In the genomic region with DNA sequence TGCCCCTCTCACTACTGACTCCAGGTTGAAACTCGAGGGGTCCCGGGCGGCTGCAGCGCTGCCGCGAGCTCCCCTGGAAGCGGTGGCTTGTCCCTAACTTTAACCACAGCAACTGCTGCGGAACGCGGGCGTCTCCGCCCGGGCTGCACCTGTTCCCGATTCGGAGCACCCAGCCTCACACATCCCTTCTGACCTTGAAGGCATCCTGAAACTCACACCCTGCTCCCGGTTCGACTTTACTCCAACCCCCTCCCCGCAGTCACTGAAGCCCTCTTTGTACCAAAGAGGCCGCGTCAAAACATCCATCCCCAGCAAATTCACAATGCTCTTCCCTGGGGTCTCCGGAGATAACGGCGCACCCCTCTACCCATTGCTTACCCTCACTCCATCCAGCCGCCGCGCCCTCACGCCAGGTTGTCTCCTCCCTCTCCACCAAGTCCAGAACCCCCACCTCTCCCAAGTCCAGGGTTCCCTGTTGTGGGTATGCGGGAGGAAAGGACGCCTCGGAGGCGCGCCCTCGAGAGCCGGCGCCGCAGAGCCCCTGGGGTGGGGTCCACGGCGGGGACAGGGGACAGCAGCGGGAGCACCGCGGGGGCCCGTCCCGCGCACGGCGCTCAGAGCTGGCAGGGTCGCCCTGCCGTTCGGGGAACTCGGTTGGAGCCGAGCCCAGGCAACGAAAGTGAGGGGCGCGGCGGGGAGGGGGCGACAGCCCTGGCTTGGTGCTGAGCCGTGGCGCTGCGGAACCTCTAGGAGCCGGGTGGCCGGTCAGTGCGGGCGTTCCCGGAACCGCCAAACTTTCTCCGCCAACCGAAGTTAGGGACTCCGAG, we compare ENCODE assay signal across 1 cellular context.
A peak's percentile ranks its signal among the peaks of the same experiment; 100 is the strongest.
TF ChIP-seq lines count a peak whose summit lies in the region.

No MANE protein-coding gene starts in this region.

TF ChIP-seq in GM12878, 131 proteins besides CTCF, POLR2A, EP300 and RAD21 (continued from another document):
- TF ChIP-seq, protein P1, sequence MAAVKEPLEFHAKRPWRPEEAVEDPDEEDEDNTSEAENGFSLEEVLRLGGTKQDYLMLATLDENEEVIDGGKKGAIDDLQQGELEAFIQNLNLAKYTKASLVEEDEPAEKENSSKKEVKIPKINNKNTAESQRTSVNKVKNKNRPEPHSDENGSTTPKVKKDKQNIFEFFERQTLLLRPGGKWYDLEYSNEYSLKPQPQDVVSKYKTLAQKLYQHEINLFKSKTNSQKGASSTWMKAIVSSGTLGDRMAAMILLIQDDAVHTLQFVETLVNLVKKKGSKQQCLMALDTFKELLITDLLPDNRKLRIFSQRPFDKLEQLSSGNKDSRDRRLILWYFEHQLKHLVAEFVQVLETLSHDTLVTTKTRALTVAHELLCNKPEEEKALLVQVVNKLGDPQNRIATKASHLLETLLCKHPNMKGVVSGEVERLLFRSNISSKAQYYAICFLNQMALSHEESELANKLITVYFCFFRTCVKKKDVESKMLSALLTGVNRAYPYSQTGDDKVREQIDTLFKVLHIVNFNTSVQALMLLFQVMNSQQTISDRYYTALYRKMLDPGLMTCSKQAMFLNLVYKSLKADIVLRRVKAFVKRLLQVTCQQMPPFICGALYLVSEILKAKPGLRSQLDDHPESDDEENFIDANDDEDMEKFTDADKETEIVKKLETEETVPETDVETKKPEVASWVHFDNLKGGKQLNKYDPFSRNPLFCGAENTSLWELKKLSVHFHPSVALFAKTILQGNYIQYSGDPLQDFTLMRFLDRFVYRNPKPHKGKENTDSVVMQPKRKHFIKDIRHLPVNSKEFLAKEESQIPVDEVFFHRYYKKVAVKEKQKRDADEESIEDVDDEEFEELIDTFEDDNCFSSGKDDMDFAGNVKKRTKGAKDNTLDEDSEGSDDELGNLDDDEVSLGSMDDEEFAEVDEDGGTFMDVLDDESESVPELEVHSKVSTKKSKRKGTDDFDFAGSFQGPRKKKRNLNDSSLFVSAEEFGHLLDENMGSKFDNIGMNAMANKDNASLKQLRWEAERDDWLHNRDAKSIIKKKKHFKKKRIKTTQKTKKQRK (IDR thresholded peaks at IDR 0.05; ENCODE audit: low read depth, low read length): no peak
- TF ChIP-seq SMAD1 (IDR thresholded peaks at IDR 0.05; ENCODE audit: low read depth, partially characterized antibody) (no peak), IKZF2 (IDR thresholded peaks at IDR 0.05) (peak; percentile 28 to 29; a peak in 1 of 4 replicates), HDGF (IDR thresholded peaks at IDR 0.05) (no peak), KAT2A (conservative IDR thresholded peaks at IDR 0.05; ENCODE audit: control insufficient read depth, low read depth, low read length) (no peak), IKZF1 (conservative IDR thresholded peaks at IDR 0.05) (peak; percentile 57), BMI1 (IDR thresholded peaks at IDR 0.05; ENCODE audit: borderline replicate concordance) (no peak), BCL11A (IDR thresholded peaks at IDR 0.05; ENCODE audit: low read depth, low read length) (no peak), SRF (IDR thresholded peaks at IDR 0.05; ENCODE audit: low read depth in 2 of 2, low read length in 2 of 2) (no peak), DPF2 (IDR thresholded peaks at IDR 0.05) (0 out of 2 replicates have a peak, but pooled peaks have one; percentile 15)
- TF ChIP-seq, protein P2, sequence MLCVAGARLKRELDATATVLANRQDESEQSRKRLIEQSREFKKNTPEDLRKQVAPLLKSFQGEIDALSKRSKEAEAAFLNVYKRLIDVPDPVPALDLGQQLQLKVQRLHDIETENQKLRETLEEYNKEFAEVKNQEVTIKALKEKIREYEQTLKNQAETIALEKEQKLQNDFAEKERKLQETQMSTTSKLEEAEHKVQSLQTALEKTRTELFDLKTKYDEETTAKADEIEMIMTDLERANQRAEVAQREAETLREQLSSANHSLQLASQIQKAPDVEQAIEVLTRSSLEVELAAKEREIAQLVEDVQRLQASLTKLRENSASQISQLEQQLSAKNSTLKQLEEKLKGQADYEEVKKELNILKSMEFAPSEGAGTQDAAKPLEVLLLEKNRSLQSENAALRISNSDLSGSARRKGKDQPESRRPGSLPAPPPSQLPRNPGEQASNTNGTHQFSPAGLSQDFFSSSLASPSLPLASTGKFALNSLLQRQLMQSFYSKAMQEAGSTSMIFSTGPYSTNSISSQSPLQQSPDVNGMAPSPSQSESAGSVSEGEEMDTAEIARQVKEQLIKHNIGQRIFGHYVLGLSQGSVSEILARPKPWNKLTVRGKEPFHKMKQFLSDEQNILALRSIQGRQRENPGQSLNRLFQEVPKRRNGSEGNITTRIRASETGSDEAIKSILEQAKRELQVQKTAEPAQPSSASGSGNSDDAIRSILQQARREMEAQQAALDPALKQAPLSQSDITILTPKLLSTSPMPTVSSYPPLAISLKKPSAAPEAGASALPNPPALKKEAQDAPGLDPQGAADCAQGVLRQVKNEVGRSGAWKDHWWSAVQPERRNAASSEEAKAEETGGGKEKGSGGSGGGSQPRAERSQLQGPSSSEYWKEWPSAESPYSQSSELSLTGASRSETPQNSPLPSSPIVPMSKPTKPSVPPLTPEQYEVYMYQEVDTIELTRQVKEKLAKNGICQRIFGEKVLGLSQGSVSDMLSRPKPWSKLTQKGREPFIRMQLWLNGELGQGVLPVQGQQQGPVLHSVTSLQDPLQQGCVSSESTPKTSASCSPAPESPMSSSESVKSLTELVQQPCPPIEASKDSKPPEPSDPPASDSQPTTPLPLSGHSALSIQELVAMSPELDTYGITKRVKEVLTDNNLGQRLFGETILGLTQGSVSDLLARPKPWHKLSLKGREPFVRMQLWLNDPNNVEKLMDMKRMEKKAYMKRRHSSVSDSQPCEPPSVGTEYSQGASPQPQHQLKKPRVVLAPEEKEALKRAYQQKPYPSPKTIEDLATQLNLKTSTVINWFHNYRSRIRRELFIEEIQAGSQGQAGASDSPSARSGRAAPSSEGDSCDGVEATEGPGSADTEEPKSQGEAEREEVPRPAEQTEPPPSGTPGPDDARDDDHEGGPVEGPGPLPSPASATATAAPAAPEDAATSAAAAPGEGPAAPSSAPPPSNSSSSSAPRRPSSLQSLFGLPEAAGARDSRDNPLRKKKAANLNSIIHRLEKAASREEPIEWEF (IDR thresholded peaks at IDR 0.05; ENCODE audit: insufficient replicate concordance, low read depth, low read length): no peak
- TF ChIP-seq, protein P3, sequence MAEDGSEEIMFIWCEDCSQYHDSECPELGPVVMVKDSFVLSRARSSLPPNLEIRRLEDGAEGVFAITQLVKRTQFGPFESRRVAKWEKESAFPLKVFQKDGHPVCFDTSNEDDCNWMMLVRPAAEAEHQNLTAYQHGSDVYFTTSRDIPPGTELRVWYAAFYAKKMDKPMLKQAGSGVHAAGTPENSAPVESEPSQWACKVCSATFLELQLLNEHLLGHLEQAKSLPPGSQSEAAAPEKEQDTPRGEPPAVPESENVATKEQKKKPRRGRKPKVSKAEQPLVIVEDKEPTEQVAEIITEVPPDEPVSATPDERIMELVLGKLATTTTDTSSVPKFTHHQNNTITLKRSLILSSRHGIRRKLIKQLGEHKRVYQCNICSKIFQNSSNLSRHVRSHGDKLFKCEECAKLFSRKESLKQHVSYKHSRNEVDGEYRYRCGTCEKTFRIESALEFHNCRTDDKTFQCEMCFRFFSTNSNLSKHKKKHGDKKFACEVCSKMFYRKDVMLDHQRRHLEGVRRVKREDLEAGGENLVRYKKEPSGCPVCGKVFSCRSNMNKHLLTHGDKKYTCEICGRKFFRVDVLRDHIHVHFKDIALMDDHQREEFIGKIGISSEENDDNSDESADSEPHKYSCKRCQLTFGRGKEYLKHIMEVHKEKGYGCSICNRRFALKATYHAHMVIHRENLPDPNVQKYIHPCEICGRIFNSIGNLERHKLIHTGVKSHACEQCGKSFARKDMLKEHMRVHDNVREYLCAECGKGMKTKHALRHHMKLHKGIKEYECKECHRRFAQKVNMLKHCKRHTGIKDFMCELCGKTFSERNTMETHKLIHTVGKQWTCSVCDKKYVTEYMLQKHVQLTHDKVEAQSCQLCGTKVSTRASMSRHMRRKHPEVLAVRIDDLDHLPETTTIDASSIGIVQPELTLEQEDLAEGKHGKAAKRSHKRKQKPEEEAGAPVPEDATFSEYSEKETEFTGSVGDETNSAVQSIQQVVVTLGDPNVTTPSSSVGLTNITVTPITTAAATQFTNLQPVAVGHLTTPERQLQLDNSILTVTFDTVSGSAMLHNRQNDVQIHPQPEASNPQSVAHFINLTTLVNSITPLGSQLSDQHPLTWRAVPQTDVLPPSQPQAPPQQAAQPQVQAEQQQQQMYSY (CRISPR knock-in tag; IDR thresholded peaks at IDR 0.05): no peak
- TF ChIP-seq, protein P4, sequence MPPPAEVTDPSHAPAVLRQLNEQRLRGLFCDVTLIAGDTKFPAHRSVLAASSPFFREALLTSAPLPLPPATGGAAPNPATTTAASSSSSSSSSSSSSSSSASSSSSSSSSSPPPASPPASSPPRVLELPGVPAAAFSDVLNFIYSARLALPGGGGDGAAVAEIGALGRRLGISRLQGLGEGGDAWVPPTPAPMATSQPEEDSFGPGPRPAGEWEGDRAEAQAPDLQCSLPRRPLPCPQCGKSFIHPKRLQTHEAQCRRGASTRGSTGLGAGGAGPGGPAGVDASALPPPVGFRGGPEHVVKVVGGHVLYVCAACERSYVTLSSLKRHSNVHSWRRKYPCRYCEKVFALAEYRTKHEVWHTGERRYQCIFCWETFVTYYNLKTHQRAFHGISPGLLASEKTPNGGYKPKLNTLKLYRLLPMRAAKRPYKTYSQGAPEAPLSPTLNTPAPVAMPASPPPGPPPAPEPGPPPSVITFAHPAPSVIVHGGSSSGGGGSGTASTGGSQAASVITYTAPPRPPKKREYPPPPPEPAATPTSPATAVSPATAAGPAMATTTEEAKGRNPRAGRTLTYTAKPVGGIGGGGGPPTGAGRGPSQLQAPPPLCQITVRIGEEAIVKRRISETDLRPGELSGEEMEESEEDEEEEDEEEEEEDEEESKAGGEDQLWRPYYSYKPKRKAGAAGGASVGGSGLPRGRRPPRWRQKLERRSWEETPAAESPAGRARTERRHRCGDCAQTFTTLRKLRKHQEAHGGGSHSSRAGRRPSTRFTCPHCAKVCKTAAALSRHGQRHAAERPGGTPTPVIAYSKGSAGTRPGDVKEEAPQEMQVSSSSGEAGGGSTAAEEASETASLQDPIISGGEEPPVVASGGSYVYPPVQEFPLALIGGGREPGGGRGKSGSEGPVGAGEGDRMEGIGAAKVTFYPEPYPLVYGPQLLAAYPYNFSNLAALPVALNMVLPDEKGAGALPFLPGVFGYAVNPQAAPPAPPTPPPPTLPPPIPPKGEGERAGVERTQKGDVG (CRISPR knock-in tag; IDR thresholded peaks at IDR 0.05): no peak
